Comparison of ENCODE assay signal across 8 cellular contexts in the genomic region with DNA sequence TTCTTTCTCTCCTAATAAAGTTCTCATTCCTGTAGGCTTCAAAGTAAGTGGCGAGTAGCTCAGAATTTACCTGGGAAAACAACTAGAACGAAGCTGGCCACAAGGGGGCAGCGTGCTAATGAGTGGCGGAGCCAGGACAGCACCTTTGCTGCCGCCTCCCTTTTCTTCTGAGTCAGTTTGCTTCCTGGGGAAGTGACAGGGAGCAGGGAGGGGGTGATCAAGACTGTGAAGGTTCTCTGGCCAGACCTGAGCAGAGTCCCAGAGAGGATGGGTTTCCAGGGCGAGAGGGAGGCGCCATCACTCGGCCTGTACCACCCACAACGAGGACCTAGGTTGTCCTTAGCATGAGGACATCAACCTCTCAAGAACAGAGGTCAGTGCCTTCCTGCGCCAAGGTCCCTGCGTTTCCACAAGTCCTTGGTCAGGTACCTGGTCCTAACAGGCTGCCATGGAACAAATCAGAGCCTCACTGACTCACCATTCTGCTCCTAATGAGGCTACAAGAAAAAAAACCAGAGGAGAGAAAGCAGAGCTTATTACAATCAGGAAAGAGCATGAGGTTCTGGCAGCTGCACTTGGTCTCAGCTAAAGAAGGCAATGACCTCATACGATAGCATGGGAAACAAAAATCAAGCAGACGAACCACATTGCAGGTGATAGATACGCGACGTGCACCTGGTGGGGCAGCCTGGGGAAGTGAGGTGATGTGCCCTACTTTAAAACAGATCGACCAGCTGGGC.
DNase-seq lines count a peak whose midpoint lies in the region; ATAC-seq, FAIRE-seq and TF ChIP-seq lines count a peak whose summit lies in the region.

No MANE protein-coding gene starts in this region.

- no TSS peak for BruUV-seq in HepG2 (replicated peaks; lab: Mats Ljungman, UMichigan)

- peak overlapping the region in 1 of 3 experiments; percentile 31; a peak in 1 of 6 replicates for H3K4me3 ChIP-seq in HepG2 (replicated peaks in 1 of 3; ENCODE audit: insufficient read depth in 1 of 3, low read depth in 2 of 3, low read length in 3 of 3)

- H3K9me3 ChIP-seq in HepG2 (ENCODE audit: low read length) = no peaks in the 10 kb centered on the region

- no peak for TF ChIP-seq EP300 in HepG2 (IDR thresholded peaks at IDR 0.05; ENCODE audit: low read depth in 2 of 2, low read length in 2 of 2)
- no peak for TF ChIP-seq EP300 in HepG2 (CRISPR knock-in tag; IDR thresholded peaks at IDR 0.05; ENCODE audit: borderline replicate concordance)

- no peaks in the 10 kb centered on the region for H3K36me3 ChIP-seq in HepG2 (replicated peaks in 1 of 2; ENCODE audit: control insufficient read depth in 1 of 2, insufficient read depth in 2 of 2, low read length in 2 of 2)

- no peaks in the 10 kb centered on the region for H4K20me1 ChIP-seq in HepG2 (ENCODE audit: insufficient read depth, low read length)

- peak; percentile 82 for TF ChIP-seq RAD21 in HepG2 (CRISPR knock-in tag; IDR thresholded peaks at IDR 0.05)

- in situ Hi-C loops in HepG2 (cut with HindIII; ENCODE audit: extremely low pct_ligation_motif_present, low pct_unique_long_range_greater_than_20kb) = loop anchor here (10.0 kb wide), 1 partner anchor 160 kb away; a partner anchor contains a TSS

- peaks cover 16% of the 10 kb centered on the region for H3K4me1 ChIP-seq in HepG2 (ENCODE audit: insufficient read depth, low read length)

- H3K27ac ChIP-seq in HepG2 (ENCODE audit: extremely low read length, insufficient read depth, low read length) = no peak overlapping the region

- FAIRE-seq in HepG2 (lab: Jason Lieb, UNC) = peak; percentile 94

- H3K27me3 ChIP-seq in HepG2 (ENCODE audit: control insufficient read depth in 1 of 2, insufficient read depth in 2 of 2, low read length in 2 of 2) = peaks cover 4 to 38% of the 10 kb centered on the region in 2 experiments; a peak in 4 of 5 replicates

- H3K4me1 Mint-ChIP-seq in activated CD4-positive, alpha-beta T cell treated with anti-CD3 and anti-CD28 coated beads, Interleukin-2, amount 10 ng/mL, durations not matched to agents 7 days and 5 days = peaks cover 32% of the 10 kb centered on the region
- H3K4me1 Mint-ChIP-seq in dendritic cell treated with granulocyte-macrophage colony-stimulating factor and Interleukin-4, amounts not matched to agents 40 ng/mL and 50 ng/mL, for 4 days (ENCODE audit: low read depth) = peaks cover 24% of the 10 kb centered on the region

- H3K27me3 Mint-ChIP-seq in activated CD4-positive, alpha-beta T cell treated with anti-CD3 and anti-CD28 coated beads, Interleukin-2, amount 10 ng/mL, durations not matched to agents 7 days and 5 days = no peaks in the 10 kb centered on the region
- H3K27me3 Mint-ChIP-seq in dendritic cell treated with granulocyte-macrophage colony-stimulating factor and Interleukin-4, amounts not matched to agents 40 ng/mL and 50 ng/mL, for 4 days = no peaks in the 10 kb centered on the region

- peak overlapping the region; percentile 80 for H3K27ac Mint-ChIP-seq in activated CD4-positive, alpha-beta T cell treated with anti-CD3 and anti-CD28 coated beads, Interleukin-2, amount 10 ng/mL, durations not matched to agents 7 days and 5 days
- peak overlapping the region; percentile 71 for H3K27ac Mint-ChIP-seq in dendritic cell treated with granulocyte-macrophage colony-stimulating factor and Interleukin-4, amounts not matched to agents 40 ng/mL and 50 ng/mL, for 4 days

- H3K36me3 Mint-ChIP-seq in activated CD4-positive, alpha-beta T cell treated with anti-CD3 and anti-CD28 coated beads, Interleukin-2, amount 10 ng/mL, durations not matched to agents 7 days and 5 days (ENCODE audit: low read depth) = peaks cover 3% of the 10 kb centered on the region
- H3K36me3 Mint-ChIP-seq in dendritic cell treated with granulocyte-macrophage colony-stimulating factor and Interleukin-4, amounts not matched to agents 40 ng/mL and 50 ng/mL, for 4 days (ENCODE audit: low read depth) = no peaks in the 10 kb centered on the region

- ATAC-seq in HG03521 (IDR thresholded peaks at IDR 0.05; ENCODE audit: unreplicated experiment) (peak; percentile 54), HepG2 (peak; percentile 83), HG02981 (IDR thresholded peaks at IDR 0.05; ENCODE audit: unreplicated experiment) (no peak)

- DNase-seq in NCI-H748 (lab: John Stamatoyannopoulos, UW; ENCODE audit: unreplicated experiment) = peak; percentile 64
- peak; percentile 86 for DNase-seq in activated CD4-positive, alpha-beta T cell treated with anti-CD3 and anti-CD28 coated beads, Interleukin-2, amount 10 ng/mL, durations not matched to agents 7 days and 5 days
- peak; percentile 72 for DNase-seq in HepG2 (ENCODE audit: low spot score)
- peak; percentile 81 for DNase-seq in stimulated activated CD4-positive, alpha-beta T cell treated with anti-CD3 and anti-CD28 coated beads, Interleukin-2, amount 100 ng/mL, for 4 hours (ENCODE audit: low read depth)

- intact Hi-C loops in dendritic cell treated with granulocyte-macrophage colony-stimulating factor and Interleukin-4, amounts not matched to agents 40 ng/mL and 50 ng/mL, for 4 days (cut with micrococcal nuclease) = loop anchor here (2.0 kb wide), 2 partner anchors 26 to 158 kb away; no protein-coding TSS in a partner anchor
- intact Hi-C loops in HepG2 (cut with micrococcal nuclease; ENCODE audit: unreplicated experiment) = loop anchor here (1.0 kb wide), 1 partner anchor 159 kb away; no protein-coding TSS in a partner anchor

- H3K9ac ChIP-seq in HepG2 (ENCODE audit: insufficient read depth, low read depth, low read length) = no peak overlapping the region

- H3K4me2 ChIP-seq in HepG2 (ENCODE audit: low read depth, low read length) = peak overlapping the region; percentile 56

- H3K9me3 Mint-ChIP-seq in activated CD4-positive, alpha-beta T cell treated with anti-CD3 and anti-CD28 coated beads, Interleukin-2, amount 10 ng/mL, durations not matched to agents 7 days and 5 days = no peaks in the 10 kb centered on the region
- no peaks in the 10 kb centered on the region for H3K9me3 Mint-ChIP-seq in dendritic cell treated with granulocyte-macrophage colony-stimulating factor and Interleukin-4, amounts not matched to agents 40 ng/mL and 50 ng/mL, for 4 days

- CTCF ChIA-PET in activated CD4-positive, alpha-beta T cell treated with anti-CD3 and anti-CD28 coated beads, Interleukin-2, amount 10 ng/mL, durations not matched to agents 7 days and 5 days (lab: Charles Lee) = interaction anchor here (0.5 to 5.4 kb wide), 30 partner anchors 8 to 302 kb away, joined by 3 to 57 read pairs (median 5); a partner anchor contains a TSS
- CTCF ChIA-PET in HepG2 (lab: Yijun Ruan, JAX; ENCODE audit: low intra/inter-chr PET ratio, low total read pairs) = interaction anchor here (1.6 to 2.0 kb wide), 2 partner anchors 28 to 159 kb away, joined by 12 to 18 read pairs; no protein-coding TSS in a partner anchor

- H3K4me3 Mint-ChIP-seq in activated CD4-positive, alpha-beta T cell treated with anti-CD3 and anti-CD28 coated beads, Interleukin-2, amount 10 ng/mL, durations not matched to agents 7 days and 5 days = peak overlapping the region; percentile 35
- H3K4me3 Mint-ChIP-seq in dendritic cell treated with granulocyte-macrophage colony-stimulating factor and Interleukin-4, amounts not matched to agents 40 ng/mL and 50 ng/mL, for 4 days = peak overlapping the region; percentile 32

- TF ChIP-seq CTCF in GM12872 (IDR thresholded peaks at IDR 0.05; ENCODE audit: insufficient read depth, low read depth, low read length) (peak; percentile 75), HepG2 (CRISPR knock-in tag; IDR thresholded peaks at IDR 0.05) (peak; percentile 95)

- WGBS in HepG2 (ENCODE audit: low lambda C conversion rate) = 33% methylated on average over 17 of the region's 17 CpGs

- peak overlapping the region; percentile 56 for H2AFZ ChIP-seq in HepG2 (ENCODE audit: low read length)

- no peaks in the 10 kb centered on the region for H3K79me2 ChIP-seq in HepG2 (ENCODE audit: insufficient read depth, low read length)

- no peak for TF ChIP-seq POLR2A in HepG2 (IDR thresholded peaks at IDR 0.05; ENCODE audit: insufficient read depth in 1 of 2, low read depth in 2 of 2, low read length in 2 of 2)

- POLR2A ChIA-PET in activated CD4-positive, alpha-beta T cell treated with anti-CD3 and anti-CD28 coated beads, Interleukin-2, amount 10 ng/mL, durations not matched to agents 7 days and 5 days (lab: Charles Lee) = interaction anchor here (0.5 to 1.6 kb wide), 2 partner anchors 45 to 158 kb away, joined by 3 to 12 read pairs; a partner anchor contains a TSS
- POLR2A ChIA-PET in HepG2 (lab: Yijun Ruan, JAX) = interaction anchor here (0.7 to 5.1 kb wide), 4 partner anchors 10 to 157 kb away, joined by 3 to 25 read pairs (median 8); a partner anchor contains a TSS

TF ChIP-seq in HepG2, 621 proteins besides CTCF, POLR2A, EP300 and RAD21 (continues in another document):
- TF ChIP-seq ZEB1 (IDR thresholded peaks at IDR 0.05; ENCODE audit: insufficient replicate concordance, low read depth) = no peak
- TF ChIP-seq MYNN (CRISPR knock-in tag; IDR thresholded peaks at IDR 0.05; ENCODE audit: low read depth) = no peak
- 0 out of 2 replicates have a peak, but pooled peaks have one; percentile 50 for TF ChIP-seq HIVEP1 (CRISPR knock-in tag; IDR thresholded peaks at IDR 0.05)
- TF ChIP-seq THAP11 (CRISPR knock-in tag; IDR thresholded peaks at IDR 0.05) = no peak
- no peak for TF ChIP-seq ZNF563 (CRISPR knock-in tag; IDR thresholded peaks at IDR 0.05)
- TF ChIP-seq, protein P1, sequence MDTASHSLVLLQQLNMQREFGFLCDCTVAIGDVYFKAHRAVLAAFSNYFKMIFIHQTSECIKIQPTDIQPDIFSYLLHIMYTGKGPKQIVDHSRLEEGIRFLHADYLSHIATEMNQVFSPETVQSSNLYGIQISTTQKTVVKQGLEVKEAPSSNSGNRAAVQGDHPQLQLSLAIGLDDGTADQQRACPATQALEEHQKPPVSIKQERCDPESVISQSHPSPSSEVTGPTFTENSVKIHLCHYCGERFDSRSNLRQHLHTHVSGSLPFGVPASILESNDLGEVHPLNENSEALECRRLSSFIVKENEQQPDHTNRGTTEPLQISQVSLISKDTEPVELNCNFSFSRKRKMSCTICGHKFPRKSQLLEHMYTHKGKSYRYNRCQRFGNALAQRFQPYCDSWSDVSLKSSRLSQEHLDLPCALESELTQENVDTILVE (CRISPR knock-in tag; IDR thresholded peaks at IDR 0.05) = 0 out of 2 replicates have a peak, but pooled peaks have one; percentile 64
